Comparison of ENCODE assay signal across 17 cellular contexts in the genomic region with DNA sequence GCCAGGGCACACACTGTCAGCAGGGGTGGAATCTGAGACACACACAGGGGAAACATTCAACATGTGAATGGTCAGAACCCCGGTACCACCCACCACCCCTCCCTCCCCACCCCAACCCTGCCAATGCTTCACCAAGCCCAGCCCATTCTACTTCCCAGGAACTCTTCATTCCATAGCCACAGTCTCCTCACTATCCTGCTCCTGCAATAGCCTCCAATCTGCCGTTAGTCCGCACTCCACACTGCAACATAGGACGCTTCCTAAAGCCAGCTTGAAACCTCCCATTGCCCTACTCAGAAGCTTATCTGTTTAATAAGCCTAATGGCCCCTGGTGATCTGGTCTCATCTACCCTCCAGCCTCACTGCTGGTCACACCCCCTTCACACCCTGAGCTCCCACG. TPM values are rescaled to one million over a fixed set of nuclear protein-coding genes. Genes with fewer than 3 reads are reported as not detected.
"Had no signal": no experiment of that assay in that cellular context is flagged by ENCODE, and none has a peak within 500 bp of the region (broad histone marks: within the 10 kb centered on the region; RNA-seq: fewer than 3 reads in every experiment).

No MANE protein-coding gene starts in this region.

- H3K9me3 ChIP-seq: body of pancreas, left ventricle myocardium inferior, pancreas, stomach had no signal

- H3K27me3 ChIP-seq: hepatocyte, pancreas had no signal

- H3K27ac ChIP-seq: body of pancreas, dorsolateral prefrontal cortex, hepatocyte, left ventricle myocardium inferior, pancreas, stomach had no signal

- DNase-seq: activated CD4-positive, alpha-beta T cell treated with anti-CD3 and anti-CD28 coated beads for 36 hours; activated CD4-positive, alpha-beta T cell treated with anti-CD3 and anti-CD28 coated beads, Interleukin-2, amount 50 U/mL, for 48 hours; activated naive CD8-positive, alpha-beta T cell treated with anti-CD3 and anti-CD28 coated beads for 36 hours; activated T-cell treated with anti-CD3 and anti-CD28 coated beads for 4 hours; amniotic stem cell; body of pancreas; caudate nucleus; dorsolateral prefrontal cortex; foreskin fibroblast; kidney glomerular epithelial cell; left ventricle myocardium inferior; pancreas; stimulated activated CD4-positive, alpha-beta T cell treated with anti-CD3 and anti-CD28 coated beads, Interleukin-4, amount 100 ng/mL, for 24 hours; stomach had no signal

- FAIRE-seq: colon, pancreas had no signal

- H3K36me3 ChIP-seq: left ventricle myocardium inferior, pancreas, stomach had no signal

- H3K4me3 ChIP-seq: body of pancreas, dorsolateral prefrontal cortex, hepatocyte, left ventricle myocardium inferior, pancreas, smooth muscle cell, stomach had no signal

- H3K4me1 ChIP-seq: body of pancreas, left ventricle myocardium inferior, pancreas, stomach had no signal

RNA-seq across cellular contexts. Expression of gene RAB3B, which starts 7.5 kb away (rescaled TPM):
- total RNA-seq: left ventricle myocardium inferior had no signal
